ENCODE assay signal across 19 cellular contexts in genomic region chr9:89539374-89539773, GRCh38. TPM values are rescaled to one million over a fixed set of nuclear protein-coding genes. Genes with fewer than 3 reads are reported as not detected.
A peak's percentile ranks its signal among the peaks of the same experiment; 100 is the strongest.
DNase-seq lines count a peak whose midpoint lies in the region; ATAC-seq and TF ChIP-seq lines count a peak whose summit lies in the region.
"Had no signal": no experiment of that assay in that cellular context is flagged by ENCODE, and none has a peak within 500 bp of the region (broad histone marks: within the 10 kb centered on the region; RNA-seq: fewer than 3 reads in every experiment).

No MANE protein-coding gene starts in this region.

- no peak for TF ChIP-seq CTCF in activated CD8-positive, alpha-beta T cell treated with anti-CD3 and anti-CD28 coated beads for 36 hours (IDR thresholded peaks at IDR 0.05)

- DNase-seq in stimulated activated naive CD8-positive, alpha-beta T cell treated with anti-CD3 and anti-CD28 coated beads, Interleukin-15, amount 100 ng/mL, for 72 hours = no peak
- no peak for DNase-seq in activated CD8-positive, alpha-beta T cell treated with anti-CD3 and anti-CD28 coated beads for 36 hours
- no peak for DNase-seq in immature natural killer cell
- DNase-seq in NCI-H446 (lab: John Stamatoyannopoulos, UW) = no peak
- DNase-seq in sciatic nerve (ENCODE audit: low spot score) = no peak
- DNase-seq: activated CD4-positive, alpha-beta T cell treated with anti-CD3 and anti-CD28 coated beads for 4 hours; adrenal gland; C1 segment of cervical spinal cord; left ventricle myocardium inferior; midbrain; ovary; retina; stimulated activated CD4-positive, alpha-beta T cell treated with anti-CD3 and anti-CD28 coated beads, Interleukin-2, amount 100 ng/mL, for 24 hours had no signal

- CTCF ChIA-PET in activated CD8-positive, alpha-beta T cell treated with anti-CD3 and anti-CD28 coated beads for 36 hours (lab: Charles Lee) = interaction anchor here (0.8 to 7.8 kb wide), 6 partner anchors 9 to 129 kb away, joined by 3 to 95 read pairs (median 4); no protein-coding TSS in a partner anchor

- H3K4me3 Mint-ChIP-seq in stimulated activated naive CD8-positive, alpha-beta T cell treated with anti-CD3 and anti-CD28 coated beads, Interleukin-15, Interleukin-2, amounts not matched to agents 100 ng/mL and 50 ng/mL, for 24 hours = no peak overlapping the region
- H3K4me3 Mint-ChIP-seq in stimulated activated naive CD8-positive, alpha-beta T cell treated with anti-CD3 and anti-CD28 coated beads, Interleukin-15, amount 100 ng/mL, for 72 hours = no peak overlapping the region
- H3K4me3 Mint-ChIP-seq in activated CD8-positive, alpha-beta T cell treated with anti-CD3 and anti-CD28 coated beads for 36 hours = no peak overlapping the region
- peak overlapping the region in 4 of 5 donors; percentile 43 to 77 (median 66) for H3K4me3 Mint-ChIP-seq in immature natural killer cell
- H3K4me3 Mint-ChIP-seq: brain, nephron, type B pancreatic cell had no signal

- H3K27me3 Mint-ChIP-seq in stimulated activated naive CD8-positive, alpha-beta T cell treated with anti-CD3 and anti-CD28 coated beads, Interleukin-15, Interleukin-2, amounts not matched to agents 100 ng/mL and 50 ng/mL, for 24 hours = no peaks in the 10 kb centered on the region
- H3K27me3 Mint-ChIP-seq in stimulated activated naive CD8-positive, alpha-beta T cell treated with anti-CD3 and anti-CD28 coated beads, Interleukin-15, amount 100 ng/mL, for 72 hours = no peaks in the 10 kb centered on the region
- H3K27me3 Mint-ChIP-seq in activated CD8-positive, alpha-beta T cell treated with anti-CD3 and anti-CD28 coated beads for 36 hours = no peaks in the 10 kb centered on the region
- H3K27me3 Mint-ChIP-seq in immature natural killer cell (ENCODE audit: low read depth in 3 of 3) = peaks cover 0 to 3% (median 0%) of the 10 kb centered on the region in 3 donors
- H3K27me3 Mint-ChIP-seq: type B pancreatic cell had no signal

- H3K27ac Mint-ChIP-seq in stimulated activated naive CD8-positive, alpha-beta T cell treated with anti-CD3 and anti-CD28 coated beads, Interleukin-15, Interleukin-2, amounts not matched to agents 100 ng/mL and 50 ng/mL, for 24 hours = peak overlapping the region; percentile 79
- H3K27ac Mint-ChIP-seq in stimulated activated naive CD8-positive, alpha-beta T cell treated with anti-CD3 and anti-CD28 coated beads, Interleukin-15, amount 100 ng/mL, for 72 hours = peak overlapping the region in 1 of 2 donors; percentile 87
- H3K27ac Mint-ChIP-seq in activated CD8-positive, alpha-beta T cell treated with anti-CD3 and anti-CD28 coated beads for 36 hours = peak overlapping the region; percentile 97
- peak overlapping the region; percentile 90 to 96 (median 94) for H3K27ac Mint-ChIP-seq in immature natural killer cell
- H3K27ac Mint-ChIP-seq: type B pancreatic cell had no signal

- ATAC-seq in stimulated activated naive CD8-positive, alpha-beta T cell treated with anti-CD3 and anti-CD28 coated beads, Interleukin-15, amount 100 ng/mL, for 72 hours = no peak
- no peak for ATAC-seq in activated CD8-positive, alpha-beta T cell treated with anti-CD3 and anti-CD28 coated beads for 36 hours
- ATAC-seq in sciatic nerve (no peak), HG02610 (IDR thresholded peaks at IDR 0.05; ENCODE audit: unreplicated experiment) (no peak)
- ATAC-seq: HCT116 had no signal

- H3K4me1 Mint-ChIP-seq in stimulated activated naive CD8-positive, alpha-beta T cell treated with anti-CD3 and anti-CD28 coated beads, Interleukin-15, Interleukin-2, amounts not matched to agents 100 ng/mL and 50 ng/mL, for 24 hours (ENCODE audit: low read depth) = peaks cover 86% of the 10 kb centered on the region
- peaks cover 91% of the 10 kb centered on the region for H3K4me1 Mint-ChIP-seq in stimulated activated naive CD8-positive, alpha-beta T cell treated with anti-CD3 and anti-CD28 coated beads, Interleukin-15, amount 100 ng/mL, for 72 hours
- peaks cover 75% of the 10 kb centered on the region for H3K4me1 Mint-ChIP-seq in activated CD8-positive, alpha-beta T cell treated with anti-CD3 and anti-CD28 coated beads for 36 hours (ENCODE audit: low read depth)
- H3K4me1 Mint-ChIP-seq in immature natural killer cell = peaks cover 80 to 85% of the 10 kb centered on the region in 2 donors

- H3K36me3 Mint-ChIP-seq in stimulated activated naive CD8-positive, alpha-beta T cell treated with anti-CD3 and anti-CD28 coated beads, Interleukin-15, Interleukin-2, amounts not matched to agents 100 ng/mL and 50 ng/mL, for 24 hours (ENCODE audit: low read depth) = no peaks in the 10 kb centered on the region
- no peaks in the 10 kb centered on the region for H3K36me3 Mint-ChIP-seq in activated CD8-positive, alpha-beta T cell treated with anti-CD3 and anti-CD28 coated beads for 36 hours (ENCODE audit: low read depth)
- H3K36me3 Mint-ChIP-seq in immature natural killer cell = no peaks in the 10 kb centered on the region
- H3K36me3 Mint-ChIP-seq: brain, type B pancreatic cell had no signal

- intact Hi-C loops in activated CD8-positive, alpha-beta T cell treated with anti-CD3 and anti-CD28 coated beads for 36 hours (cut with micrococcal nuclease) = loop anchor here (5.0 to 10.0 kb wide), 2 partner anchors 52 to 225 kb away; partner anchors contain the start of genes CKS2 and SECISBP2
- intact Hi-C loops in sciatic nerve (cut with DNase I) = no loop called here

- POLR2A ChIA-PET in activated CD8-positive, alpha-beta T cell treated with anti-CD3 and anti-CD28 coated beads for 36 hours (lab: Charles Lee) = interaction anchor here (0.6 to 1.7 kb wide), 8 partner anchors 9 to 182 kb away, joined by 3 to 8 read pairs (median 3); no protein-coding TSS in a partner anchor

- H3K9me3 Mint-ChIP-seq in stimulated activated naive CD8-positive, alpha-beta T cell treated with anti-CD3 and anti-CD28 coated beads, Interleukin-15, Interleukin-2, amounts not matched to agents 100 ng/mL and 50 ng/mL, for 24 hours = no peaks in the 10 kb centered on the region
- no peaks in the 10 kb centered on the region for H3K9me3 Mint-ChIP-seq in stimulated activated naive CD8-positive, alpha-beta T cell treated with anti-CD3 and anti-CD28 coated beads, Interleukin-15, amount 100 ng/mL, for 72 hours
- H3K9me3 Mint-ChIP-seq in activated CD8-positive, alpha-beta T cell treated with anti-CD3 and anti-CD28 coated beads for 36 hours = no peaks in the 10 kb centered on the region
- H3K9me3 Mint-ChIP-seq in immature natural killer cell = no peaks in the 10 kb centered on the region
- H3K9me3 Mint-ChIP-seq: type B pancreatic cell had no signal

RNA-seq across cellular contexts. Expression of gene SEMA4D, which starts 41.5 kb away (rescaled TPM):
- total RNA-seq in activated CD8-positive, alpha-beta T cell treated with anti-CD3 and anti-CD28 coated beads for 36 hours = 100 to 1,000 TPM; 290 to 317 TPM
- 10 to 100 TPM; 45.8 to 80.6 (median 47.0) TPM for polyA plus RNA-seq in immature natural killer cell
- 35.8 TPM for total RNA-seq in sciatic nerve

Comparison
In these comparisons a context has a peak if more than half of its experiments do, and no peak if none do; other contexts are left out.
1. H3K4me3 Mint-ChIP-seq: peak in immature natural killer cell (4 of 5); none in stimulated activated naive CD8-positive, alpha-beta T cell treated with anti-CD3 and anti-CD28 coated beads, Interleukin-15, Interleukin-2, amounts not matched to agents 100 ng/mL and 50 ng/mL, for 24 hours (single experiment), stimulated activated naive CD8-positive, alpha-beta T cell treated with anti-CD3 and anti-CD28 coated beads, Interleukin-15, amount 100 ng/mL, for 72 hours (0 of 2) and activated CD8-positive, alpha-beta T cell treated with anti-CD3 and anti-CD28 coated beads for 36 hours (single experiment).